ENCODE assay signal across 21 cellular contexts in genomic region chr20:63073738-63074065, GRCh38.
DNase-seq lines count a peak whose midpoint lies in the region; ATAC-seq, FAIRE-seq and TF ChIP-seq lines count a peak whose summit lies in the region.
"Had no signal": no experiment of that assay in that cellular context is flagged by ENCODE, and none has a peak within 500 bp of the region (broad histone marks: within the 10 kb centered on the region; RNA-seq: fewer than 3 reads in every experiment).

No MANE protein-coding gene starts in this region.

- H3K36me3 Mint-ChIP-seq in activated CD8-positive, alpha-beta memory T cell treated with anti-CD3 and anti-CD28 coated beads, Interleukin-2, amount 10 ng/mL, durations not matched to agents 7 days and 5 days: no peaks in the 10 kb centered on the region
- H3K36me3 Mint-ChIP-seq: CD8-positive, alpha-beta T cell had no signal

- TF ChIP-seq CTCF in kidney (IDR thresholded peaks at IDR 0.05; ENCODE audit: borderline replicate concordance, extremely low read depth, insufficient read depth): no peak

- intact Hi-C loops in kidney (cut with DNase I): no loop called here
- intact Hi-C loops in posterior vena cava (cut with DNase I): no loop called here

- peaks cover 25% of the 10 kb centered on the region for H3K27me3 ChIP-seq in H7 (ENCODE audit: control insufficient read depth, insufficient read depth, low read length)

- no peak overlapping the region for H3K27ac Mint-ChIP-seq in activated CD8-positive, alpha-beta memory T cell treated with anti-CD3 and anti-CD28 coated beads, Interleukin-2, amount 10 ng/mL, durations not matched to agents 7 days and 5 days
- H3K27ac Mint-ChIP-seq: B cell; CD8-positive, alpha-beta T cell; GM23338 had no signal

- peaks cover 29% of the 10 kb centered on the region for H3K27me3 Mint-ChIP-seq in activated CD8-positive, alpha-beta memory T cell treated with anti-CD3 and anti-CD28 coated beads, Interleukin-2, amount 10 ng/mL, durations not matched to agents 7 days and 5 days

- H3K9ac ChIP-seq in kidney (ENCODE audit: low read length in 2 of 2): no peak overlapping the region

- H3K4me3 Mint-ChIP-seq in activated CD8-positive, alpha-beta memory T cell treated with anti-CD3 and anti-CD28 coated beads, Interleukin-2, amount 10 ng/mL, durations not matched to agents 7 days and 5 days: no peak overlapping the region
- H3K4me3 Mint-ChIP-seq: B cell; CD8-positive, alpha-beta T cell had no signal

- no peak for FAIRE-seq in kidney (lab: Jason Lieb, UNC)
- FAIRE-seq: G401.6 had no signal

- H3K36me3 ChIP-seq in H7 (replicated peaks; ENCODE audit: control insufficient read depth, insufficient read depth, low read length) (no peaks in the 10 kb centered on the region), kidney (ENCODE audit: control insufficient read depth in 1 of 2, insufficient read depth in 2 of 2, low read length in 2 of 2) (no peaks in the 10 kb centered on the region)
- H3K36me3 ChIP-seq: HAP-1 had no signal

- H3K4me1 Mint-ChIP-seq in activated CD8-positive, alpha-beta memory T cell treated with anti-CD3 and anti-CD28 coated beads, Interleukin-2, amount 10 ng/mL, durations not matched to agents 7 days and 5 days: no peaks in the 10 kb centered on the region
- H3K4me1 Mint-ChIP-seq: B cell had no signal

- CTCF ChIA-PET in activated CD8-positive, alpha-beta memory T cell treated with anti-CD3 and anti-CD28 coated beads, Interleukin-2, amount 10 ng/mL, durations not matched to agents 7 days and 5 days (lab: Charles Lee): no interaction called here

- ATAC-seq in activated CD8-positive, alpha-beta memory T cell treated with anti-CD3 and anti-CD28 coated beads, Interleukin-2, amount 10 ng/mL, durations not matched to agents 7 days and 5 days: no peak
- ATAC-seq: CD8-positive, alpha-beta T cell; GM23338 had no signal

- H3K4me3 ChIP-seq in H7 (ENCODE audit: insufficient read depth, low read depth, low read length): no peak overlapping the region
- no peak overlapping the region for H3K4me3 ChIP-seq in kidney (ENCODE audit: low read length in 2 of 2)
- H3K4me3 ChIP-seq: GM23338, HAP-1, PC-9 had no signal

- peaks cover 4% of the 10 kb centered on the region for H3K9me3 Mint-ChIP-seq in activated CD8-positive, alpha-beta memory T cell treated with anti-CD3 and anti-CD28 coated beads, Interleukin-2, amount 10 ng/mL, durations not matched to agents 7 days and 5 days (ENCODE audit: low read depth)

- no peaks in the 10 kb centered on the region for H3K4me1 ChIP-seq in kidney (ENCODE audit: control insufficient read depth in 1 of 2, insufficient read depth in 1 of 2, low read depth in 1 of 2, low read length in 2 of 2)
- H3K4me1 ChIP-seq: Caco-2, HAP-1 had no signal

- H3K27ac ChIP-seq in kidney (ENCODE audit: low read depth in 2 of 2, low read length in 2 of 2): no peak overlapping the region
- H3K27ac ChIP-seq: 22Rv1, C4-2B, PC-9 had no signal

- DNase-seq in activated CD8-positive, alpha-beta memory T cell treated with anti-CD3 and anti-CD28 coated beads, Interleukin-2, amount 50 U/mL, for 4 hours: peak; percentile 7
- no peak for DNase-seq in activated CD8-positive, alpha-beta memory T cell treated with anti-CD3 and anti-CD28 coated beads, Interleukin-2, amount 10 ng/mL, durations not matched to agents 7 days and 5 days
- DNase-seq in H7 (peak; percentile 40), kidney (peak; percentile 57), posterior vena cava (ENCODE audit: low spot score) (peak; percentile 8), NCI-H345 (lab: John Stamatoyannopoulos, UW) (no peak), germinal center (ENCODE audit: low spot score) (no peak), HUDEP-2 (lab: John Stamatoyannopoulos, UW; ENCODE audit: unreplicated experiment in 76 of 76) (no peak)
- DNase-seq: CD8-positive, alpha-beta T cell; NCI-H1048; NCI-H1694; NCI-H2029 treated with DMSO at 0.1 percent for 48 hours; NCI-H526 treated with DMSO at 0.1 percent for 48 hours; PC-9 had no signal

- H3K9me3 ChIP-seq in kidney (ENCODE audit: control insufficient read depth in 1 of 2, low read length in 2 of 2): peaks cover 9 to 19% of the 10 kb centered on the region in 2 donors
- H3K9me3 ChIP-seq: HAP-1 had no signal

Comparison
In these comparisons a context has a peak if more than half of its experiments do, and no peak if none do; other contexts are left out.
1. DNase-seq: peak in activated CD8-positive, alpha-beta memory T cell treated with anti-CD3 and anti-CD28 coated beads, Interleukin-2, amount 50 U/mL, for 4 hours (single experiment), H7 (single experiment), kidney (single experiment) and posterior vena cava (single experiment); none in activated CD8-positive, alpha-beta memory T cell treated with anti-CD3 and anti-CD28 coated beads, Interleukin-2, amount 10 ng/mL, durations not matched to agents 7 days and 5 days (single experiment), NCI-H345 (single experiment), germinal center (single experiment) and HUDEP-2 (0 of 76).